In the genomic region with DNA sequence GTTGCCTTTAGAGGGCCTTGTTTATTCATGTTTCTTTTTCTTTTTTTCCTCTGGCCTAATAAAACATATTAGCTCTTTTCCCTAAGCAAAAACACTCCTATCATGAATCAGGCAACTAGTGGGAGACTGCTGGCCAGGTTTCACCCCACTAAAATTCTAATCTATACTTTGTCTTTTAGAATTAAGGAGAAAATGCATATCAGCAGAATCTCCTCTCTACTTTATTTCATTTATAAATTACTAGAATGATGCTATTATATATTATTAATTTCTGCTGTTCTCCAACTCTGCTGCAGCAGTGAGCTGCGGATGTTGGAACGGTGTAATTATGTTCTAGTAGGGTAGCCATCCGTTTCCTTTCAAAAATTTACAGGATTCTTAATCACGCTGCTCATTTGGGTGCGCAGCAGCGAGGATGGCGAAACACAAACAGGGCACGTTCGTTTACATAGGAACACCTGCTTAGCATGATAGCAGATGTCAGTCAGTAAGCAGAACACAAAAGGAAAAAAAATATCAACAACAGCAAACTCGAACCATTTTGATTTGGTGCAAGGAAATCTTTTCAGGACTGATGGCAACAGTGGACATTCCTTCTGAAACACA, we compare ENCODE assay signal across 15 cellular contexts. TPM values are rescaled to one million over a fixed set of nuclear protein-coding genes. Genes with fewer than 3 reads are reported as not detected.
A peak's percentile ranks its signal among the peaks of the same experiment; 100 is the strongest.
DNase-seq lines count a peak whose midpoint lies in the region; ATAC-seq and TF ChIP-seq lines count a peak whose summit lies in the region.
"Had no signal": no experiment of that assay in that cellular context is flagged by ENCODE, and none has a peak within 500 bp of the region (broad histone marks: within the 10 kb centered on the region; RNA-seq: fewer than 3 reads in every experiment).

No MANE protein-coding gene starts in this region.

- H3K9me3 Mint-ChIP-seq in CD14-positive monocyte (no peaks in the 10 kb centered on the region), nephron (no peaks in the 10 kb centered on the region)

- H4K20me1 ChIP-seq in OCI-LY1 (ENCODE audit: insufficient read depth, low read length) = no peaks in the 10 kb centered on the region

- H3K4me3 ChIP-seq in OCI-LY1 (ENCODE audit: low read depth, low read length, poor library complexity, severe bottlenecking) (no peak overlapping the region), right cardiac atrium (ENCODE audit: low read length) (no peak overlapping the region)
- H3K4me3 ChIP-seq: coronary artery, gastroesophageal sphincter had no signal

- intact Hi-C loops in CD14-positive monocyte (cut with micrococcal nuclease) (no loop called here), right cardiac atrium (cut with DNase I) (no loop called here)

- H3K9me3 ChIP-seq in OCI-LY1 (ENCODE audit: low read length) (no peaks in the 10 kb centered on the region), right cardiac atrium (ENCODE audit: control insufficient read depth, low read length) (no peaks in the 10 kb centered on the region)
- H3K9me3 ChIP-seq: gastroesophageal sphincter had no signal

- peaks cover 8% of the 10 kb centered on the region for H3K79me2 ChIP-seq in OCI-LY1 (ENCODE audit: insufficient read depth, low read length)

- no peaks in the 10 kb centered on the region for H3K27me3 Mint-ChIP-seq in CD14-positive monocyte (ENCODE audit: low read depth in 3 of 3)
- no peaks in the 10 kb centered on the region for H3K27me3 Mint-ChIP-seq in nephron (ENCODE audit: low read depth)

- H3K27me3 ChIP-seq in OCI-LY1 (ENCODE audit: insufficient read depth, low read length) = no peaks in the 10 kb centered on the region
- H3K27me3 ChIP-seq in right cardiac atrium (ENCODE audit: control insufficient read depth, insufficient read depth) = no peaks in the 10 kb centered on the region
- H3K27me3 ChIP-seq: gastroesophageal sphincter had no signal

- H3K4me1 ChIP-seq in OCI-LY1 (ENCODE audit: insufficient read depth, low read length, severe bottlenecking) (peaks cover 52% of the 10 kb centered on the region), right cardiac atrium (ENCODE audit: control insufficient read depth, insufficient read depth, low read length) (peaks cover 4% of the 10 kb centered on the region)

- no peak overlapping the region for H2AFZ ChIP-seq in OCI-LY1 (ENCODE audit: low read length)

- TF ChIP-seq CTCF in CD14-positive monocyte (IDR thresholded peaks at IDR 0.05) (no peak), OCI-LY1 (IDR thresholded peaks at IDR 0.05; ENCODE audit: low read length) (no peak), nephron (IDR thresholded peaks at IDR 0.05; ENCODE audit: unreplicated experiment in 3 of 3) (no peak)

- ATAC-seq in right cardiac atrium (no peak), GM18502 (IDR thresholded peaks at IDR 0.05; ENCODE audit: poor library complexity, unreplicated experiment) (no peak)
- ATAC-seq: gastroesophageal sphincter, PC-3 had no signal

- 70% methylated on average over 10 of the region's 10 CpGs for WGBS in right cardiac atrium

- H3K9me2 ChIP-seq in OCI-LY1 (ENCODE audit: low read depth, low read length) = no peaks in the 10 kb centered on the region

- peak overlapping the region; percentile 56 for H3K4me2 ChIP-seq in OCI-LY1 (ENCODE audit: low read length)

- peaks cover 64% of the 10 kb centered on the region for H3K4me1 Mint-ChIP-seq in CD14-positive monocyte
- peaks cover 27% of the 10 kb centered on the region for H3K4me1 Mint-ChIP-seq in nephron

- H3K9ac ChIP-seq in OCI-LY1 (ENCODE audit: low read length) = no peak overlapping the region

- H3F3A ChIP-seq in OCI-LY1 (ENCODE audit: insufficient read depth, low read length) = no peaks in the 10 kb centered on the region

- H3K27ac ChIP-seq in OCI-LY1 (ENCODE audit: low read depth, low read length, poor library complexity, severe bottlenecking) (no peak overlapping the region), right cardiac atrium (ENCODE audit: low read length) (no peak overlapping the region)
- H3K27ac ChIP-seq: coronary artery, gastroesophageal sphincter had no signal

- H3K36me3 Mint-ChIP-seq in CD14-positive monocyte (peaks cover 79 to 88% of the 10 kb centered on the region in 2 donors), nephron (ENCODE audit: low read depth) (peaks cover 46% of the 10 kb centered on the region)

- DNase-seq in CD14-positive monocyte (ENCODE audit: low spot score) (no peak), NCI-H146 treated with DMSO at 0.1 percent for 48 hours (lab: John Stamatoyannopoulos, UW; ENCODE audit: unreplicated experiment) (peak; percentile 54), right cardiac atrium (no peak), foreskin melanocyte (no peak)
- DNase-seq: activated CD4-positive, alpha-beta T cell treated with anti-CD3 and anti-CD28 coated beads, Interleukin-2, amount 50 U/mL, for 1 hour; activated naive CD4-positive, alpha-beta T cell treated with anti-CD3 and anti-CD28 coated beads, Interleukin-2, amount 50 U/mL, for 16 hours; activated T-cell treated with anti-CD3 and anti-CD28 coated beads, Interleukin-2, amount 50 U/mL, for 1 hour; AML-193; NCI-H446 treated with DMSO at 0.1 percent for 48 hours; PC-3 had no signal

- H3K27ac Mint-ChIP-seq in CD14-positive monocyte (peak overlapping the region in 6 of 7 donors; percentile 3 to 73 (median 32)), nephron (peak overlapping the region; percentile 2 to 69 (median 6))

- no peak overlapping the region for H3K4me3 Mint-ChIP-seq in CD14-positive monocyte
- no peak overlapping the region for H3K4me3 Mint-ChIP-seq in nephron

- H3K36me3 ChIP-seq in OCI-LY1 (ENCODE audit: insufficient read depth, low read length) = peaks cover 26% of the 10 kb centered on the region
- H3K36me3 ChIP-seq: gastroesophageal sphincter had no signal

RNA-seq across cellular contexts. Expression of gene ZEB2, which starts 30.5 kb away (rescaled TPM):
- 10 to 100 TPM; 76.8 to 93.8 TPM for polyA plus RNA-seq in CD14-positive monocyte
- 100 to 1,000 TPM; 132 to 147 (median 141) TPM for total RNA-seq in right cardiac atrium
- polyA plus RNA-seq in right cardiac atrium = 40.2 TPM
